8 cellular contexts compared by ENCODE assay signal in genomic region chr20:62616728-62617621, GRCh38. TPM values are rescaled to one million over a fixed set of nuclear protein-coding genes. Genes with fewer than 3 reads are reported as not detected.
DNase-seq lines count a peak whose midpoint lies in the region; ATAC-seq lines count a peak whose summit lies in the region.

No MANE protein-coding gene starts in this region.

- peak overlapping the region; percentile 73 for H2AK5ac ChIP-seq in mesenchymal stem cell (ENCODE audit: low read length, severe bottlenecking)

- no peaks in the 10 kb centered on the region for H3K79me1 ChIP-seq in mesenchymal stem cell (replicated peaks; ENCODE audit: low read length, poor library complexity, severe bottlenecking)

- H4K91ac ChIP-seq in mesenchymal stem cell (ENCODE audit: low read length), result no peak overlapping the region

- H3K9ac ChIP-seq in mesenchymal stem cell (ENCODE audit: low read length), result no peak overlapping the region

- no peak overlapping the region for H2BK5ac ChIP-seq in mesenchymal stem cell (ENCODE audit: low read depth, low read length, poor library complexity, severe bottlenecking)

- no peak overlapping the region for H2BK120ac ChIP-seq in mesenchymal stem cell (ENCODE audit: low read depth, low read length)

- no peak overlapping the region for H3K27ac ChIP-seq in mesenchymal stem cell (ENCODE audit: low read length, poor library complexity, severe bottlenecking)

- peaks cover 35% of the 10 kb centered on the region for H3K4me1 ChIP-seq in mesenchymal stem cell (ENCODE audit: control insufficient read depth, insufficient read depth, low read depth, low read length)

- H3K27me3 ChIP-seq in mesenchymal stem cell (ENCODE audit: control insufficient read depth in 1 of 2, insufficient read depth in 1 of 2, low read length in 2 of 2), result peaks cover 8 to 27% of the 10 kb centered on the region in 2 experiments

- peak overlapping the region in 1 of 2 experiments; percentile 33 for H3K14ac ChIP-seq in mesenchymal stem cell (ENCODE audit: low read length in 2 of 2)

- no peak overlapping the region for H2AFZ ChIP-seq in mesenchymal stem cell (ENCODE audit: low read depth, low read length)

- H3K18ac ChIP-seq in mesenchymal stem cell (ENCODE audit: low read depth in 1 of 2, low read length in 2 of 2), result no peak overlapping the region

- H3K4me2 ChIP-seq in mesenchymal stem cell (ENCODE audit: low read length, poor library complexity, severe bottlenecking), result no peak overlapping the region

- no peak overlapping the region for H3K4me3 ChIP-seq in mesenchymal stem cell (ENCODE audit: insufficient read depth in 1 of 2, low read depth in 1 of 2, low read length in 2 of 2)

- no peak overlapping the region for H2BK12ac ChIP-seq in mesenchymal stem cell (ENCODE audit: low read length in 2 of 2)

- H3K23ac ChIP-seq in mesenchymal stem cell (ENCODE audit: low read length in 2 of 2), result no peak overlapping the region

- H4K8ac ChIP-seq in mesenchymal stem cell (ENCODE audit: low read length), result no peak overlapping the region

- ATAC-seq in HG03064 (IDR thresholded peaks at IDR 0.05; ENCODE audit: low read depth, unreplicated experiment), result peak; percentile 47

- WGBS in mesenchymal stem cell, result 43% methylated on average over 26 of the region's 26 CpGs

- no peaks in the 10 kb centered on the region for H3K36me3 ChIP-seq in mesenchymal stem cell (ENCODE audit: control insufficient read depth in 1 of 2, insufficient read depth in 2 of 2, low read depth in 1 of 2, low read length in 2 of 2)

- DNase-seq in DMS 273 (lab: John Stamatoyannopoulos, UW; ENCODE audit: unreplicated experiment), result peak; percentile 78
- DNase-seq in DMS 273 treated with DMSO at 0.1 percent for 48 hours (lab: John Stamatoyannopoulos, UW), result no peak
- peak; percentile 71 for DNase-seq in NCI-H460 (ENCODE audit: extremely low read depth, low read depth)
- DNase-seq in activated CD4-positive, alpha-beta T cell treated with anti-CD3 and anti-CD28 coated beads, Interleukin-2, amount 50 U/mL, for 24 hours (ENCODE audit: low read depth in 1 of 2, low spot score in 1 of 2), result peak; percentile 45 to 49
- DNase-seq in dermis microvascular lymphatic vessel endothelial cell (ENCODE audit: low read depth in 2 of 2), result peak; percentile 47 to 75
- DNase-seq in mesenchymal stem cell, result peak; percentile 67
- DNase-seq in stimulated activated CD8-positive, alpha-beta memory T cell treated with anti-CD3 and anti-CD28 coated beads, Interleukin-15, amount 100 ng/mL, for 48 hours (ENCODE audit: low read depth in 2 of 2), result peak; percentile 62 to 72

- H3K4ac ChIP-seq in mesenchymal stem cell (ENCODE audit: low read depth in 1 of 2, low read length in 2 of 2), result peak overlapping the region in 1 of 2 experiments; percentile 51

- H2BK15ac ChIP-seq in mesenchymal stem cell (ENCODE audit: low read depth, poor library complexity, severe bottlenecking), result peak overlapping the region; percentile 30

- no peaks in the 10 kb centered on the region for H3K9me3 ChIP-seq in mesenchymal stem cell (ENCODE audit: control insufficient read depth, low read length)

RNA-seq across cellular contexts. Expression of gene SLCO4A1, which starts 25.3 kb away (rescaled TPM):
- total RNA-seq in NCI-H460 (2014; rRNA removed; shearing (Covaris generic)), result 91.6 and 97.1 TPM in 2 replicates
- polyA plus RNA-seq in NCI-H460 (2014; cell fraction: nucleus; rRNA removed), result 110 and 117 TPM in 2 replicates
- 0.51 and 0.90 TPM in 2 replicates for total RNA-seq in dermis microvascular lymphatic vessel endothelial cell
- not detected for polyA plus RNA-seq in mesenchymal stem cell (2013, experiment 1 of 2)
- polyA plus RNA-seq in mesenchymal stem cell (2013, experiment 2 of 2), result not detected

Comparison
In these comparisons a context has a peak if more than half of its experiments do, and no peak if none do; other contexts are left out.
1. RNA of gene SLCO4A1, which starts 25.3 kb away (total RNA-seq): 91.6 to 97.1 TPM in NCI-H460; 0.51 to 0.90 TPM in dermis microvascular lymphatic vessel endothelial cell; every median in the first group is over 10 times any median in the second.